29 cellular contexts compared by ENCODE assay signal in genomic region chr10:79376751-79377556, GRCh38. TPM values are rescaled to one million over a fixed set of nuclear protein-coding genes. Genes with fewer than 3 reads are reported as not detected.
DNase-seq lines count a peak whose midpoint lies in the region; ATAC-seq, FAIRE-seq and TF ChIP-seq lines count a peak whose summit lies in the region.
"Had no signal": no experiment of that assay in that cellular context is flagged by ENCODE, and none has a peak within 500 bp of the region (broad histone marks: within the 10 kb centered on the region; RNA-seq: fewer than 3 reads in every experiment).

No MANE protein-coding gene starts in this region.

- no peak overlapping the region for H3K4ac ChIP-seq in H9 (ENCODE audit: low read depth, low read length)
- H3K4ac ChIP-seq in H1 (replicated peaks; ENCODE audit: insufficient read length, low read depth, low read length), result peak overlapping the region; percentile 8

- H3K4me3 ChIP-seq in H1 (ENCODE audit: extremely low read depth in 1 of 4, insufficient read depth in 2 of 4, low read depth in 3 of 4, low read length in 4 of 4), result no peak overlapping the region
- no peak overlapping the region for H3K4me3 ChIP-seq in sigmoid colon
- H3K4me3 ChIP-seq: gastrocnemius medialis, prostate gland, SJCRH30, transverse colon had no signal

- H3K14ac ChIP-seq in H9 (ENCODE audit: insufficient read depth, low read length) (no peak overlapping the region; the same call in 1 of the 2 replicates), H1 (ENCODE audit: insufficient read length) (no peak overlapping the region)

- no peak for TF ChIP-seq EP300 in H1 (IDR thresholded peaks at IDR 0.05; ENCODE audit: borderline replicate concordance in 1 of 2, low read depth in 2 of 2, low read length in 2 of 2)
- TF ChIP-seq EP300 in sigmoid colon (IDR thresholded peaks at IDR 0.05), result no peak

- H3K9me3 ChIP-seq in H9 (ENCODE audit: control insufficient read depth, low read depth, low read length) (no peaks in the 10 kb centered on the region), H1 (ENCODE audit: insufficient read depth in 2 of 2, low read depth in 1 of 2, low read length in 1 of 2) (no peaks in the 10 kb centered on the region), sigmoid colon (no peaks in the 10 kb centered on the region)
- H3K9me3 ChIP-seq: gastrocnemius medialis, neutrophil, prostate gland, SJCRH30, transverse colon had no signal

- H3K18ac ChIP-seq in H9 (ENCODE audit: insufficient read length, low read depth, low read length) (no peak overlapping the region), H1 (ENCODE audit: extremely low read depth, low read length) (no peak overlapping the region)

- CTCF ChIA-PET in H1 (lab: Charles Lee; ENCODE audit: partially characterized antibody), result interaction anchor here (0.6 to 5.8 kb wide), 5 partner anchors 12 to 117 kb away, joined by 3 to 79 read pairs (median 62); no protein-coding TSS in a partner anchor

- H3T11ph ChIP-seq in H9 (ENCODE audit: low read length), result no peak overlapping the region

- H4K20me1 ChIP-seq in H9 (ENCODE audit: control insufficient read depth, insufficient read depth, insufficient read length), result no peaks in the 10 kb centered on the region
- H4K20me1 ChIP-seq in H1 (replicated peaks in 1 of 2; ENCODE audit: control insufficient read depth in 1 of 2, insufficient read depth in 2 of 2, low read length in 2 of 2), result peaks cover 0 to 14% of the 10 kb centered on the region in 2 experiments

- H2BK15ac ChIP-seq in H9 (ENCODE audit: low read depth, low read length), result no peak overlapping the region
- no peak overlapping the region for H2BK15ac ChIP-seq in H1 (ENCODE audit: low read length)

- no peaks in the 10 kb centered on the region for H3K36me3 ChIP-seq in H1 (ENCODE audit: control insufficient read depth in 2 of 4, insufficient read depth in 4 of 4, low read length in 3 of 4)
- no peaks in the 10 kb centered on the region for H3K36me3 ChIP-seq in sigmoid colon
- H3K36me3 ChIP-seq: brain microvascular endothelial cell, gastrocnemius medialis, neutrophil, prostate gland, SJCRH30, transverse colon had no signal

- H3K23ac ChIP-seq in H9 (ENCODE audit: insufficient read length, low read depth, low read length), result no peak overlapping the region
- no peak overlapping the region for H3K23ac ChIP-seq in H1 (ENCODE audit: insufficient read length)

- H3K79me2 ChIP-seq in H9 (ENCODE audit: insufficient read depth, low read length), result no peaks in the 10 kb centered on the region
- no peaks in the 10 kb centered on the region for H3K79me2 ChIP-seq in H1 (ENCODE audit: control insufficient read depth in 1 of 2, insufficient read depth in 2 of 2, low read length in 2 of 2)

- H3K79me1 ChIP-seq in H9 (ENCODE audit: insufficient read depth, low read depth, low read length, poor library complexity, severe bottlenecking) (no peaks in the 10 kb centered on the region), H1 (ENCODE audit: low read depth, low read length) (no peaks in the 10 kb centered on the region; the same call in 1 of the 2 replicates)

- H3K56ac ChIP-seq in H9 (ENCODE audit: insufficient read length, low read depth, low read length) (no peak overlapping the region), H1 (replicated peaks; ENCODE audit: insufficient read length, low read depth, low read length) (no peak overlapping the region)

- DNase-seq in activated CD8-positive, alpha-beta memory T cell treated with anti-CD3 and anti-CD28 coated beads, Interleukin-2, amount 50 U/mL, for 48 hours, result peak; percentile 32
- DNase-seq in activated CD8-positive, alpha-beta memory T cell treated with anti-CD3 and anti-CD28 coated beads, Interleukin-2, amount 50 U/mL, for 4 hours, result no peak
- DNase-seq in H9, result no peak
- DNase-seq in H1 (ENCODE audit: low read depth in 1 of 2, low spot score in 2 of 2), result peak in 1 of 2 experiments; percentile 37
- peak; percentile 51 for DNase-seq in sigmoid colon
- DNase-seq in RPMI8226, result no peak
- DNase-seq in globus pallidus (ENCODE audit: low spot score), result no peak
- DNase-seq: activated CD4-positive, alpha-beta T cell treated with anti-CD3 and anti-CD28 coated beads, Interleukin-2, amount 50 U/mL, for 1 hour; activated naive CD4-positive, alpha-beta T cell treated with anti-CD3 and anti-CD28 coated beads, Interleukin-2, amount 10 ng/mL, durations not matched to agents 7 days and 5 days; amygdala; brain microvascular endothelial cell; CD4-positive, alpha-beta memory T cell; gastrocnemius medialis; hippocampal formation; NCI-H1092 treated with DMSO at 0.1 percent for 48 hours; NCI-H187; NCI-H82; SJCRH30; SW 1271; T1000; transverse colon had no signal

- intact Hi-C loops in sigmoid colon (cut with DNase I), result loop anchor here (10.0 kb wide), 3 partner anchors 228 to 828 kb away; partner anchors contain the start of gene ANXA11

- no peak for TF ChIP-seq CTCF in H9 (conservative IDR thresholded peaks at IDR 0.05)
- no peak for TF ChIP-seq CTCF in H1 (IDR thresholded peaks at IDR 0.05; ENCODE audit: control extremely low read depth in 1 of 3, insufficient read depth in 1 of 3, low read depth in 1 of 3, low read length in 3 of 3)
- TF ChIP-seq CTCF in sigmoid colon (IDR thresholded peaks at IDR 0.05), result no peak

- H2BK120ac ChIP-seq in H9 (ENCODE audit: low read depth, low read length, poor library complexity, severe bottlenecking), result no peak overlapping the region
- no peak overlapping the region for H2BK120ac ChIP-seq in H1 (replicated peaks; ENCODE audit: low read depth, low read length)

- no peak overlapping the region for H3K27ac Mint-ChIP-seq in H9
- H3K27ac Mint-ChIP-seq: activated naive CD4-positive, alpha-beta T cell treated with anti-CD3 and anti-CD28 coated beads, Interleukin-2, amount 10 ng/mL, durations not matched to agents 7 days and 5 days; CD4-positive, alpha-beta memory T cell; IgD-negative memory B cell had no signal

- no peak overlapping the region for H2BK12ac ChIP-seq in H9 (ENCODE audit: insufficient read length, low read depth, low read length)
- peak overlapping the region; percentile 29; the same call in 1 of the 2 replicates for H2BK12ac ChIP-seq in H1 (ENCODE audit: low read depth, low read length)

- ATAC-seq in HG03097 (IDR thresholded peaks at IDR 0.05; ENCODE audit: low FRiP score, unreplicated experiment), result no peak
- ATAC-seq: gastrocnemius medialis, sciatic nerve had no signal

- no peak for TF ChIP-seq RAD21 in H1 (IDR thresholded peaks at IDR 0.05 in 1 of 2, conservative IDR thresholded peaks at IDR 0.05 in 1 of 2; ENCODE audit: low read depth in 2 of 2, low read length in 2 of 2)

- FAIRE-seq in H1 (lab: Jason Lieb, UNC), result no peak
- FAIRE-seq: A204.1, D721Med had no signal

- H3K27ac ChIP-seq in H9 (ENCODE audit: insufficient read length, low read depth, low read length), result no peak overlapping the region
- no peak overlapping the region for H3K27ac ChIP-seq in H1 (ENCODE audit: low read depth, low read length)
- peak overlapping the region in 2 of 4 donors; percentile 49 to 53 for H3K27ac ChIP-seq in sigmoid colon
- H3K27ac ChIP-seq: brain microvascular endothelial cell, gastrocnemius medialis, neutrophil, prostate gland, SJCRH30, transverse colon, VCaP had no signal

- no peak overlapping the region for H2AFZ ChIP-seq in H9 (ENCODE audit: low read length)
- no peak overlapping the region for H2AFZ ChIP-seq in H1 (ENCODE audit: low read length)

- no peak overlapping the region for H3K9ac ChIP-seq in H9 (ENCODE audit: extremely low read depth, insufficient read length, low read length)
- no peak overlapping the region; a peak in 1 of 7 replicates for H3K9ac ChIP-seq in H1 (replicated peaks in 1 of 4; ENCODE audit: extremely low read depth in 1 of 4, low read depth in 3 of 4, low read length in 3 of 4)

- H4K5ac ChIP-seq in H9 (ENCODE audit: insufficient read length, low read depth, low read length), result peak overlapping the region; percentile 15
- no peak overlapping the region for H4K5ac ChIP-seq in H1 (ENCODE audit: insufficient read length, low read depth, low read length)

- H3K4me1 Mint-ChIP-seq in H9, result peaks cover 6 to 8% of the 10 kb centered on the region in 2 experiments

- no peak overlapping the region for H3K4me3 Mint-ChIP-seq in H9
- H3K4me3 Mint-ChIP-seq: activated naive CD4-positive, alpha-beta T cell treated with anti-CD3 and anti-CD28 coated beads, Interleukin-2, amount 10 ng/mL, durations not matched to agents 7 days and 5 days; CD4-positive, alpha-beta memory T cell; IgD-negative memory B cell had no signal

- H3K4me2 ChIP-seq in H9 (ENCODE audit: insufficient read depth, insufficient read length, low read length) (no peak overlapping the region), H1 (ENCODE audit: insufficient read depth in 1 of 2, low read depth in 2 of 2, low read length in 2 of 2) (no peak overlapping the region)

- H3K4me1 ChIP-seq in H9 (ENCODE audit: insufficient read depth, low read length) (no peaks in the 10 kb centered on the region), H1 (replicated peaks in 1 of 4; ENCODE audit: control insufficient read depth in 3 of 4, insufficient read depth in 4 of 4, low read length in 3 of 4) (peaks cover 0 to 4% (median 0%) of the 10 kb centered on the region in 4 experiments; a peak in 1 of 7 replicates), sigmoid colon (peaks cover 3 to 58% (median 50%) of the 10 kb centered on the region in 4 donors)

- no peaks in the 10 kb centered on the region for H3K27me3 ChIP-seq in H9 (ENCODE audit: insufficient read depth, low read length)
- H3K27me3 ChIP-seq in H1 (replicated peaks in 1 of 4; ENCODE audit: control insufficient read depth in 3 of 4, extremely low read depth in 1 of 4, insufficient read depth in 3 of 4, low read length in 3 of 4), result no peaks in the 10 kb centered on the region; a peak in 1 of 7 replicates
- H3K27me3 ChIP-seq in sigmoid colon, result no peaks in the 10 kb centered on the region
- H3K27me3 ChIP-seq: brain microvascular endothelial cell, gastrocnemius medialis, SJCRH30, transverse colon had no signal

- H3K9me3 Mint-ChIP-seq in H9, result no peaks in the 10 kb centered on the region
- H3K9me3 Mint-ChIP-seq: activated naive CD4-positive, alpha-beta T cell treated with anti-CD3 and anti-CD28 coated beads, Interleukin-2, amount 10 ng/mL, durations not matched to agents 7 days and 5 days had no signal

- no peak for TF ChIP-seq POLR2A in H1 (IDR thresholded peaks at IDR 0.05; ENCODE audit: control extremely low read depth in 1 of 2, low read depth in 2 of 2, low read length in 2 of 2)
- no peak for TF ChIP-seq POLR2A in sigmoid colon (IDR thresholded peaks at IDR 0.05)

- POLR2A ChIA-PET in H1 (lab: Charles Lee; ENCODE audit: partially characterized antibody), result no interaction called here

- no peaks in the 10 kb centered on the region for H3K23me2 ChIP-seq in H9 (ENCODE audit: insufficient read length, low read depth, low read length, poor library complexity, severe bottlenecking)
- H3K23me2 ChIP-seq in H1 (ENCODE audit: low read depth, low read length), result peaks cover 9% of the 10 kb centered on the region; the same call in 1 of the 2 replicates

- H4K91ac ChIP-seq in H9 (ENCODE audit: insufficient read length, low read depth, low read length) (no peak overlapping the region), H1 (replicated peaks; ENCODE audit: insufficient read length, low read length) (no peak overlapping the region)

- 100% methylated on average over 5 of the region's 12 CpGs for WGBS in H9 (ENCODE audit: extremely low coverage, insufficient read length, low lambda C conversion rate)
- 83 to 100% methylated on average over 2 to 12 of the region's 12 CpGs for WGBS in H1 (ENCODE audit: extremely low coverage in 1 of 2, insufficient coverage in 1 of 2, insufficient read length in 1 of 2, insufficient replicate concordance in 2 of 2, low coverage in 1 of 2, low lambda C conversion rate in 2 of 2, missing lambda C conversion rate in 1 of 2), 2 experiments
- WGBS in sigmoid colon, 2 donors, result 96% methylated on average over 12 of the region's 12 CpGs

- peaks cover 8% of the 10 kb centered on the region; the same call in 1 of the 2 replicates for H3K27me3 Mint-ChIP-seq in H9 (ENCODE audit: low read depth)
- H3K27me3 Mint-ChIP-seq: CD4-positive, alpha-beta memory T cell; IgD-negative memory B cell had no signal

- H3K36me3 Mint-ChIP-seq in H9 (ENCODE audit: insufficient read depth in 1 of 3, low read depth in 3 of 3), result no peaks in the 10 kb centered on the region
- H3K36me3 Mint-ChIP-seq: activated naive CD4-positive, alpha-beta T cell treated with anti-CD3 and anti-CD28 coated beads, Interleukin-2, amount 10 ng/mL, durations not matched to agents 7 days and 5 days; CD4-positive, alpha-beta memory T cell had no signal

- H4K8ac ChIP-seq in H9 (replicated peaks; ENCODE audit: insufficient read length, low read depth, low read length) (peak overlapping the region; percentile 28), H1 (ENCODE audit: extremely low read depth, insufficient read depth, low read length) (no peak overlapping the region)

- H2BK20ac ChIP-seq in H9 (ENCODE audit: low read depth, low read length, poor library complexity, severe bottlenecking), result no peak overlapping the region
- no peak overlapping the region for H2BK20ac ChIP-seq in H1 (ENCODE audit: low read length)

- H2AK5ac ChIP-seq in H9 (ENCODE audit: insufficient read length, low read length) (no peak overlapping the region), H1 (ENCODE audit: low read depth, low read length) (no peak overlapping the region; the same call in 1 of the 2 replicates)

- H2BK5ac ChIP-seq in H9 (ENCODE audit: insufficient read length, low read length) (no peak overlapping the region), H1 (ENCODE audit: low read depth, low read length) (0 out of 2 replicates have a peak overlapping the region, but pooled peaks have one; percentile 2)

RNA-seq across cellular contexts. Expression of gene PPIF, which starts 29.7 kb away (rescaled TPM):
- total RNA-seq in H9 (2021) (79.7 and 80.4 TPM in 2 replicates), sigmoid colon (10 to 100 TPM; 26.4 to 48.5 (median 32.5) TPM)
- total RNA-seq in H1 (2021; fragmentation: NEBNext Ultra II Directional; extraction: Animal tissue kit (Norgen Biotek cat#: 25700)), result 70.2 and 74.9 TPM in 2 replicates
- polyA plus RNA-seq in H1 (2011; rRNA removed) (77.6 and 107 TPM in 2 replicates), sigmoid colon (10 to 100 TPM; 60.7 to 74.9 (median 71.9) TPM)
- polyA plus RNA-seq in H1 (2011; cell fraction: cytosol; rRNA removed), result 91.0 TPM
- polyA plus RNA-seq in H1 (2011; cell fraction: nucleus; rRNA removed), result 104 TPM
- polyA plus RNA-seq in H1 (2012, experiment 1 of 2), result 66.7 to 100 TPM (median 84.3 TPM) in 4 replicates
- polyA plus RNA-seq in H1 (2012, experiment 2 of 2), result 67.0 TPM
- 54.5 TPM for polyA plus RNA-seq in H1 (2013, experiment 1 of 2)
- 54.9 TPM for polyA plus RNA-seq in H1 (2013, experiment 2 of 2)
- polyA minus RNA-seq in H1 (2011; rRNA and poly(A)+ RNA removed), result 62.8 and 81.2 TPM in 2 replicates
- 40.5 TPM for polyA minus RNA-seq in H1 (2011; cell fraction: cytosol; rRNA and poly(A)+ RNA removed)
- 52.5 TPM for polyA minus RNA-seq in H1 (2011; cell fraction: nucleus; rRNA and poly(A)+ RNA removed)

Comparison
In these comparisons a context has a peak if more than half of its experiments do, and no peak if none do; other contexts are left out.
1. DNase-seq: peak in activated CD8-positive, alpha-beta memory T cell treated with anti-CD3 and anti-CD28 coated beads, Interleukin-2, amount 50 U/mL, for 48 hours (single experiment) and sigmoid colon (single experiment); none in activated CD8-positive, alpha-beta memory T cell treated with anti-CD3 and anti-CD28 coated beads, Interleukin-2, amount 50 U/mL, for 4 hours (single experiment), H9 (single experiment), RPMI8226 (single experiment) and globus pallidus (single experiment).